1 cellular context compared by ENCODE assay signal in genomic region chr11:31815743-31816466, GRCh38.
A peak's percentile ranks its signal among the peaks of the same experiment; 100 is the strongest.
TF ChIP-seq lines count a peak whose summit lies in the region.

No MANE protein-coding gene starts in this region.

TF ChIP-seq in K562, 482 proteins besides CTCF, POLR2A, EP300 and RAD21 (continued from another document):
- peak; percentile 86 for TF ChIP-seq MGA (IDR thresholded peaks at IDR 0.05)
- peak; percentile 70 for TF ChIP-seq POLR2G (IDR thresholded peaks at IDR 0.05; ENCODE audit: low read depth, low read length)
- TF ChIP-seq GTF2B (IDR thresholded peaks at IDR 0.05; ENCODE audit: extremely low read depth, insufficient read length), result no peak
- TF ChIP-seq ERF (CRISPR knock-in tag; IDR thresholded peaks at IDR 0.05), result 0 out of 2 replicates have a peak, but pooled peaks have one; percentile 25
- peak; percentile 47 for TF ChIP-seq MAX (CRISPR knock-in tag; IDR thresholded peaks at IDR 0.05)
- TF ChIP-seq PHF8 (IDR thresholded peaks at IDR 0.05; ENCODE audit: borderline replicate concordance, low read length), result peak; percentile 51; the same call in 1 of the 2 replicates
- TF ChIP-seq ARID1B (IDR thresholded peaks at IDR 0.05), result no peak
- 0 out of 2 replicates have a peak, but pooled peaks have one; percentile 14 for TF ChIP-seq ZNF740 (CRISPR knock-in tag; IDR thresholded peaks at IDR 0.05)
- no peak for TF ChIP-seq ZNF740 (tag; IDR thresholded peaks at IDR 0.05)
- TF ChIP-seq FOSL1 (tag; conservative IDR thresholded peaks at IDR 0.05), result 0 out of 2 replicates have a peak, but pooled peaks have one; percentile 7
